9 cellular contexts compared by ENCODE assay signal in the genomic region with DNA sequence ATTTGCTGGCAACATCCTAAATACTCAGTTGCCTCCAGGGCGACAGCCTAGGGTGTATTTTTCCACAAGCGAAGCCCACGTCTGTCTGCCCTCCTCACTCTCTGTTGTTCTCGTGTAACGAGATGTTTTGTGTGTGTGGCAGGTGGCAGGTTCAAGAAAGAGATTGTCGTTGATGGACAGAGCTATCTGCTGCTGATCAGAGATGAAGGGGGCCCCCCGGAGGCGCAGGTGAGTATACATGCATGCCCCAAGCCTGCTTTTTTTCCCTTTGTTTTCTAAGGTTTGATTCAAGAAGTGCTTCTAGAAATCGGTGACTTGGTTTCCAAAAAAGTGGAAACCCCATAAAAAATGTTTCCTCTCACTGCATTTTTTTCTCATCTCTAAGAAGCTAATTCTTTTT.
DNase-seq lines count a peak whose midpoint lies in the region; ATAC-seq lines count a peak whose summit lies in the region.
"Had no signal": no experiment of that assay in that cellular context is flagged by ENCODE, and none has a peak within 500 bp of the region (broad histone marks: within the 10 kb centered on the region; RNA-seq: fewer than 3 reads in every experiment).

No MANE protein-coding gene starts in this region.

- no peak overlapping the region for H3K27ac ChIP-seq in SJCRH30

- H3K4me3 ChIP-seq in SJCRH30 = no peak overlapping the region

- ATAC-seq in GM21447 (IDR thresholded peaks at IDR 0.05; ENCODE audit: unreplicated experiment) = no peak
- no peak for ATAC-seq in activated CD4-positive, CD25-positive, alpha-beta regulatory T cell treated with anti-CD3 and anti-CD28 coated beads, Interleukin-2, amount 50 U/mL, for 24 hours

- DNase-seq in COLO668 (lab: John Stamatoyannopoulos, UW; ENCODE audit: unreplicated experiment) = peak; percentile 54
- peak; percentile 46 for DNase-seq in HuH-7 (ENCODE audit: low spot score)
- peak; percentile 54 to 63 for DNase-seq in SJCRH30
- DNase-seq in iPS-NIHi7 (ENCODE audit: extremely low spot score) = peak; percentile 65
- no peak for DNase-seq in ecto neural progenitor cell (ENCODE audit: low spot score)
- no peak for DNase-seq in GM19240 (ENCODE audit: insufficient read length, low spot score)
- DNase-seq: cortex of kidney had no signal

- peaks cover 5% of the 10 kb centered on the region for H3K36me3 ChIP-seq in SJCRH30

- H3K9me3 ChIP-seq in SJCRH30 (replicated peaks) = no peaks in the 10 kb centered on the region

- no peaks in the 10 kb centered on the region; the same call in 1 of the 2 replicates for H3K4me1 ChIP-seq in SJCRH30

- H3K27me3 ChIP-seq in SJCRH30 = no peaks in the 10 kb centered on the region

Comparison
In these comparisons a context has a peak if more than half of its experiments do, and no peak if none do; other contexts are left out.
1. DNase-seq: peak in COLO668 (single experiment), HuH-7 (single experiment), SJCRH30 (2 of 2) and iPS-NIHi7 (single experiment); none in ecto neural progenitor cell (single experiment) and GM19240 (single experiment).